ENCODE assay signal across 8 cellular contexts in the genomic region with DNA sequence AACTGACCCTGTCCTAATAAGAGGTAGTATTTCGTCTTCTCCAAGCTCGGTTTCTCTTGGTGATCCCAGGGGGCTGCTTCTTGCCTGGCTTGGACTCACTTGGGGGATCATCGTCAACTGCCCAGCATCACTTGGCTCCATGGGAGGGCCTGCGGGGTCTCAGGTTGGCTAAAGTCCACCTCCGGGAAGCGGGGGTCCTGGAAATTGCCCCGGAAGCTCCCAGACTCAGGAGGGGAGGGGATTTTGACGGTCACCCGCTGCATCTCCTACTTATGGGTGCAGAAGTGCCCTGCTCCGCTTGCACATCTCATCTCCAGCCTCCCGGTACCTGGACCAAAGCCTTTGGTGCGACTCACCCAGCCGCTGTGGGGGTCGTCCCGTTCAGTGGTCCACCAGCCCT. TPM values are rescaled to one million over a fixed set of nuclear protein-coding genes. Genes with fewer than 3 reads are reported as not detected.
DNase-seq lines count a peak whose midpoint lies in the region; ATAC-seq and TF ChIP-seq lines count a peak whose summit lies in the region.

No MANE protein-coding gene starts in this region.

- H3K4ac ChIP-seq in mesenchymal stem cell (ENCODE audit: low read depth in 1 of 2, low read length in 2 of 2) = no peak overlapping the region

- H2BK12ac ChIP-seq in mesenchymal stem cell (ENCODE audit: low read length in 2 of 2) = no peak overlapping the region

- H3K36me3 Mint-ChIP-seq in activated T-helper 17 cell treated with anti-CD3 and anti-CD28 coated beads, Interleukin-2, amount 50 U/mL, for 72 hours (ENCODE audit: low read depth) = no peaks in the 10 kb centered on the region
- H3K36me3 Mint-ChIP-seq in type B pancreatic cell = no peaks in the 10 kb centered on the region

- no peaks in the 10 kb centered on the region for H3K4me1 Mint-ChIP-seq in activated T-helper 17 cell treated with anti-CD3 and anti-CD28 coated beads, Interleukin-2, amount 50 U/mL, for 72 hours
- H3K4me1 Mint-ChIP-seq in type B pancreatic cell (ENCODE audit: unreplicated experiment) = no peaks in the 10 kb centered on the region

- peaks cover 21% of the 10 kb centered on the region for H3K27me3 Mint-ChIP-seq in activated T-helper 17 cell treated with anti-CD3 and anti-CD28 coated beads, Interleukin-2, amount 50 U/mL, for 72 hours
- peaks cover 85% of the 10 kb centered on the region for H3K27me3 Mint-ChIP-seq in type B pancreatic cell

- H3K4me2 ChIP-seq in mesenchymal stem cell (ENCODE audit: low read length, poor library complexity, severe bottlenecking) = no peak overlapping the region

- H3K9me3 ChIP-seq in left ventricle myocardium inferior (replicated peaks) (peaks cover 24% of the 10 kb centered on the region), heart left ventricle (peaks cover 0 to 20% (median 6%) of the 10 kb centered on the region in 12 donors), mesenchymal stem cell (ENCODE audit: control insufficient read depth, low read length) (peaks cover 22% of the 10 kb centered on the region)

- ATAC-seq in heart left ventricle = no peak
- ATAC-seq in activated T-helper 17 cell treated with anti-CD3 and anti-CD28 coated beads, Interleukin-2, amount 50 U/mL, for 72 hours (replicated peaks) = no peak

- peak overlapping the region; percentile 9 for H3K4me3 Mint-ChIP-seq in activated T-helper 17 cell treated with anti-CD3 and anti-CD28 coated beads, Interleukin-2, amount 50 U/mL, for 72 hours
- H3K4me3 Mint-ChIP-seq in type B pancreatic cell = peak overlapping the region; percentile 70

- H3K18ac ChIP-seq in mesenchymal stem cell (ENCODE audit: low read depth in 1 of 2, low read length in 2 of 2) = no peak overlapping the region

- H3K27ac ChIP-seq in left ventricle myocardium inferior (replicated peaks) (no peak overlapping the region), heart left ventricle (no peak overlapping the region), mesenchymal stem cell (ENCODE audit: low read length, poor library complexity, severe bottlenecking) (no peak overlapping the region)

- peaks cover 85% of the 10 kb centered on the region for H3K27me3 ChIP-seq in left ventricle myocardium inferior (ENCODE audit: low read depth)
- H3K27me3 ChIP-seq in heart left ventricle = peaks cover 19 to 52% (median 27%) of the 10 kb centered on the region in 9 donors
- peaks cover 48 to 76% of the 10 kb centered on the region in 2 experiments for H3K27me3 ChIP-seq in mesenchymal stem cell (ENCODE audit: control insufficient read depth in 1 of 2, insufficient read depth in 1 of 2, low read length in 2 of 2)

- H3K23ac ChIP-seq in mesenchymal stem cell (ENCODE audit: low read length in 2 of 2) = no peak overlapping the region

- peak overlapping the region; percentile 79 for H3K9ac ChIP-seq in mesenchymal stem cell (ENCODE audit: low read length)

- WGBS in heart left ventricle, 4 donors = 52 to 65% (median 57%) methylated on average over 8 to 15 of the region's 15 CpGs
- 84% methylated on average over 15 of the region's 15 CpGs for WGBS in mesenchymal stem cell

- no peak overlapping the region for H4K91ac ChIP-seq in mesenchymal stem cell (ENCODE audit: low read length)

- H4K8ac ChIP-seq in mesenchymal stem cell (ENCODE audit: low read length) = no peak overlapping the region

- H3K4me1 ChIP-seq in left ventricle myocardium inferior = peaks cover 12% of the 10 kb centered on the region
- H3K4me1 ChIP-seq in heart left ventricle = peaks cover 0 to 13% (median 8%) of the 10 kb centered on the region in 12 donors
- peaks cover 13% of the 10 kb centered on the region for H3K4me1 ChIP-seq in mesenchymal stem cell (ENCODE audit: control insufficient read depth, insufficient read depth, low read depth, low read length)

- intact Hi-C loops in left ventricle myocardium inferior (cut with micrococcal nuclease) = loop anchor here (5.0 kb wide), 1 partner anchor 1021 kb away; no protein-coding TSS in a partner anchor
- intact Hi-C loops in heart left ventricle (cut with DNase I) = loop anchor here in 9 of 10 donors (1.0 to 10.0 kb wide), 11 partner anchors 101 to 1029 kb away; a partner anchor contains a TSS

- H3K9me3 Mint-ChIP-seq in activated T-helper 17 cell treated with anti-CD3 and anti-CD28 coated beads, Interleukin-2, amount 50 U/mL, for 72 hours = peaks cover 6% of the 10 kb centered on the region
- peaks cover 11% of the 10 kb centered on the region for H3K9me3 Mint-ChIP-seq in type B pancreatic cell

- H3K36me3 ChIP-seq in left ventricle myocardium inferior (no peaks in the 10 kb centered on the region), heart left ventricle (no peaks in the 10 kb centered on the region), mesenchymal stem cell (ENCODE audit: control insufficient read depth in 1 of 2, insufficient read depth in 2 of 2, low read depth in 1 of 2, low read length in 2 of 2) (no peaks in the 10 kb centered on the region)

- no peak overlapping the region for H3K27ac Mint-ChIP-seq in activated T-helper 17 cell treated with anti-CD3 and anti-CD28 coated beads, Interleukin-2, amount 50 U/mL, for 72 hours
- H3K27ac Mint-ChIP-seq in type B pancreatic cell = no peak overlapping the region

- H2AFZ ChIP-seq in mesenchymal stem cell (ENCODE audit: low read depth, low read length) = no peak overlapping the region

- DNase-seq in left ventricle myocardium inferior (no peak), heart left ventricle (no peak), mesenchymal stem cell (no peak), type B pancreatic cell (ENCODE audit: extremely low spot score, unreplicated experiment) (no peak), NCI-H526 treated with DMSO at 0.1 percent for 48 hours (lab: John Stamatoyannopoulos, UW) (no peak), kidney tubule cell (ENCODE audit: low spot score) (no peak), dermis blood vessel endothelial cell (no peak)

- H2AK5ac ChIP-seq in mesenchymal stem cell (ENCODE audit: low read length, severe bottlenecking) = no peak overlapping the region

- H3K79me1 ChIP-seq in mesenchymal stem cell (replicated peaks; ENCODE audit: low read length, poor library complexity, severe bottlenecking) = no peaks in the 10 kb centered on the region

- TF ChIP-seq CTCF in left ventricle myocardium inferior (IDR thresholded peaks at IDR 0.05; ENCODE audit: borderline replicate concordance) = no peak
- no peak for TF ChIP-seq CTCF in heart left ventricle (IDR thresholded peaks at IDR 0.05)
- no peak for TF ChIP-seq CTCF in type B pancreatic cell (conservative IDR thresholded peaks at IDR 0.05)

- no peak for TF ChIP-seq POLR2A in heart left ventricle (IDR thresholded peaks at IDR 0.05)

- H3K14ac ChIP-seq in mesenchymal stem cell (ENCODE audit: low read length in 2 of 2) = no peak overlapping the region

- no peak overlapping the region for H2BK5ac ChIP-seq in mesenchymal stem cell (ENCODE audit: low read depth, low read length, poor library complexity, severe bottlenecking)

- H3K4me3 ChIP-seq in left ventricle myocardium inferior = peak overlapping the region; percentile 57
- peak overlapping the region in 1 of 12 donors; percentile 50 for H3K4me3 ChIP-seq in heart left ventricle
- peak overlapping the region in 1 of 2 experiments; percentile 84 for H3K4me3 ChIP-seq in mesenchymal stem cell (ENCODE audit: insufficient read depth in 1 of 2, low read depth in 1 of 2, low read length in 2 of 2)

- H2BK120ac ChIP-seq in mesenchymal stem cell (ENCODE audit: low read depth, low read length) = no peak overlapping the region

- H2BK15ac ChIP-seq in mesenchymal stem cell (ENCODE audit: low read depth, poor library complexity, severe bottlenecking) = no peak overlapping the region

RNA-seq across cellular contexts. Expression of a gene that starts 18.7 kb away (rescaled TPM):
- not detected for total RNA-seq in left ventricle myocardium inferior
- not detected for total RNA-seq in heart left ventricle
- polyA plus RNA-seq in heart left ventricle = not detected
- not detected for total RNA-seq in activated T-helper 17 cell treated with anti-CD3 and anti-CD28 coated beads, Interleukin-2, amount 50 U/mL, for 72 hours
- polyA plus RNA-seq in mesenchymal stem cell (2013, experiment 1 of 2) = not detected
- not detected for polyA plus RNA-seq in mesenchymal stem cell (2013, experiment 2 of 2)
- not detected in 2 replicates for total RNA-seq in type B pancreatic cell (ENCODE audit: low replicate concordance)
- total RNA-seq in dermis blood vessel endothelial cell = not detected in 2 replicates

RNA-seq across cellular contexts. Expression of a gene that starts 24.9 kb away (rescaled TPM):
- 0.05 TPM for total RNA-seq in left ventricle myocardium inferior
- under 1 TPM in 7 of 9 donors, not detected in 2; 0.06 to 0.32 (median 0.18) TPM for total RNA-seq in heart left ventricle
- under 1 TPM in 1 of 2 donors, not detected in 1; 0.14 TPM for polyA plus RNA-seq in heart left ventricle
- under 1 TPM in 1 of 2 donors, not detected in 1; 0.05 TPM for total RNA-seq in activated T-helper 17 cell treated with anti-CD3 and anti-CD28 coated beads, Interleukin-2, amount 50 U/mL, for 72 hours
- polyA plus RNA-seq in mesenchymal stem cell (2013, experiment 1 of 2) = not detected
- polyA plus RNA-seq in mesenchymal stem cell (2013, experiment 2 of 2) = not detected
- total RNA-seq in type B pancreatic cell (ENCODE audit: low replicate concordance) = 1.8 and 2.7 TPM in 2 replicates
- 0.05 TPM in 1 of 2 replicates, not detected in the other for total RNA-seq in dermis blood vessel endothelial cell
